ENCODE assay signal across 1 cellular context in genomic region chr1:25517476-25518394, GRCh38.
A peak's percentile ranks its signal among the peaks of the same experiment; 100 is the strongest.
TF ChIP-seq lines count a peak whose summit lies in the region.

No MANE protein-coding gene starts in this region.

TF ChIP-seq in K562, 482 proteins besides CTCF, POLR2A, EP300 and RAD21 (continued from another document and continues in another):
- TF ChIP-seq, protein P1, sequence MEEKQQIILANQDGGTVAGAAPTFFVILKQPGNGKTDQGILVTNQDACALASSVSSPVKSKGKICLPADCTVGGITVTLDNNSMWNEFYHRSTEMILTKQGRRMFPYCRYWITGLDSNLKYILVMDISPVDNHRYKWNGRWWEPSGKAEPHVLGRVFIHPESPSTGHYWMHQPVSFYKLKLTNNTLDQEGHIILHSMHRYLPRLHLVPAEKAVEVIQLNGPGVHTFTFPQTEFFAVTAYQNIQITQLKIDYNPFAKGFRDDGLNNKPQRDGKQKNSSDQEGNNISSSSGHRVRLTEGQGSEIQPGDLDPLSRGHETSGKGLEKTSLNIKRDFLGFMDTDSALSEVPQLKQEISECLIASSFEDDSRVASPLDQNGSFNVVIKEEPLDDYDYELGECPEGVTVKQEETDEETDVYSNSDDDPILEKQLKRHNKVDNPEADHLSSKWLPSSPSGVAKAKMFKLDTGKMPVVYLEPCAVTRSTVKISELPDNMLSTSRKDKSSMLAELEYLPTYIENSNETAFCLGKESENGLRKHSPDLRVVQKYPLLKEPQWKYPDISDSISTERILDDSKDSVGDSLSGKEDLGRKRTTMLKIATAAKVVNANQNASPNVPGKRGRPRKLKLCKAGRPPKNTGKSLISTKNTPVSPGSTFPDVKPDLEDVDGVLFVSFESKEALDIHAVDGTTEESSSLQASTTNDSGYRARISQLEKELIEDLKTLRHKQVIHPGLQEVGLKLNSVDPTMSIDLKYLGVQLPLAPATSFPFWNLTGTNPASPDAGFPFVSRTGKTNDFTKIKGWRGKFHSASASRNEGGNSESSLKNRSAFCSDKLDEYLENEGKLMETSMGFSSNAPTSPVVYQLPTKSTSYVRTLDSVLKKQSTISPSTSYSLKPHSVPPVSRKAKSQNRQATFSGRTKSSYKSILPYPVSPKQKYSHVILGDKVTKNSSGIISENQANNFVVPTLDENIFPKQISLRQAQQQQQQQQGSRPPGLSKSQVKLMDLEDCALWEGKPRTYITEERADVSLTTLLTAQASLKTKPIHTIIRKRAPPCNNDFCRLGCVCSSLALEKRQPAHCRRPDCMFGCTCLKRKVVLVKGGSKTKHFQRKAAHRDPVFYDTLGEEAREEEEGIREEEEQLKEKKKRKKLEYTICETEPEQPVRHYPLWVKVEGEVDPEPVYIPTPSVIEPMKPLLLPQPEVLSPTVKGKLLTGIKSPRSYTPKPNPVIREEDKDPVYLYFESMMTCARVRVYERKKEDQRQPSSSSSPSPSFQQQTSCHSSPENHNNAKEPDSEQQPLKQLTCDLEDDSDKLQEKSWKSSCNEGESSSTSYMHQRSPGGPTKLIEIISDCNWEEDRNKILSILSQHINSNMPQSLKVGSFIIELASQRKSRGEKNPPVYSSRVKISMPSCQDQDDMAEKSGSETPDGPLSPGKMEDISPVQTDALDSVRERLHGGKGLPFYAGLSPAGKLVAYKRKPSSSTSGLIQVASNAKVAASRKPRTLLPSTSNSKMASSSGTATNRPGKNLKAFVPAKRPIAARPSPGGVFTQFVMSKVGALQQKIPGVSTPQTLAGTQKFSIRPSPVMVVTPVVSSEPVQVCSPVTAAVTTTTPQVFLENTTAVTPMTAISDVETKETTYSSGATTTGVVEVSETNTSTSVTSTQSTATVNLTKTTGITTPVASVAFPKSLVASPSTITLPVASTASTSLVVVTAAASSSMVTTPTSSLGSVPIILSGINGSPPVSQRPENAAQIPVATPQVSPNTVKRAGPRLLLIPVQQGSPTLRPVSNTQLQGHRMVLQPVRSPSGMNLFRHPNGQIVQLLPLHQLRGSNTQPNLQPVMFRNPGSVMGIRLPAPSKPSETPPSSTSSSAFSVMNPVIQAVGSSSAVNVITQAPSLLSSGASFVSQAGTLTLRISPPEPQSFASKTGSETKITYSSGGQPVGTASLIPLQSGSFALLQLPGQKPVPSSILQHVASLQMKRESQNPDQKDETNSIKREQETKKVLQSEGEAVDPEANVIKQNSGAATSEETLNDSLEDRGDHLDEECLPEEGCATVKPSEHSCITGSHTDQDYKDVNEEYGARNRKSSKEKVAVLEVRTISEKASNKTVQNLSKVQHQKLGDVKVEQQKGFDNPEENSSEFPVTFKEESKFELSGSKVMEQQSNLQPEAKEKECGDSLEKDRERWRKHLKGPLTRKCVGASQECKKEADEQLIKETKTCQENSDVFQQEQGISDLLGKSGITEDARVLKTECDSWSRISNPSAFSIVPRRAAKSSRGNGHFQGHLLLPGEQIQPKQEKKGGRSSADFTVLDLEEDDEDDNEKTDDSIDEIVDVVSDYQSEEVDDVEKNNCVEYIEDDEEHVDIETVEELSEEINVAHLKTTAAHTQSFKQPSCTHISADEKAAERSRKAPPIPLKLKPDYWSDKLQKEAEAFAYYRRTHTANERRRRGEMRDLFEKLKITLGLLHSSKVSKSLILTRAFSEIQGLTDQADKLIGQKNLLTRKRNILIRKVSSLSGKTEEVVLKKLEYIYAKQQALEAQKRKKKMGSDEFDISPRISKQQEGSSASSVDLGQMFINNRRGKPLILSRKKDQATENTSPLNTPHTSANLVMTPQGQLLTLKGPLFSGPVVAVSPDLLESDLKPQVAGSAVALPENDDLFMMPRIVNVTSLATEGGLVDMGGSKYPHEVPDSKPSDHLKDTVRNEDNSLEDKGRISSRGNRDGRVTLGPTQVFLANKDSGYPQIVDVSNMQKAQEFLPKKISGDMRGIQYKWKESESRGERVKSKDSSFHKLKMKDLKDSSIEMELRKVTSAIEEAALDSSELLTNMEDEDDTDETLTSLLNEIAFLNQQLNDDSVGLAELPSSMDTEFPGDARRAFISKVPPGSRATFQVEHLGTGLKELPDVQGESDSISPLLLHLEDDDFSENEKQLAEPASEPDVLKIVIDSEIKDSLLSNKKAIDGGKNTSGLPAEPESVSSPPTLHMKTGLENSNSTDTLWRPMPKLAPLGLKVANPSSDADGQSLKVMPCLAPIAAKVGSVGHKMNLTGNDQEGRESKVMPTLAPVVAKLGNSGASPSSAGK (IDR thresholded peaks at IDR 0.05) = 0 out of 2 replicates have a peak, but pooled peaks have one; percentile 13
- TF ChIP-seq SIRT6 (IDR thresholded peaks at IDR 0.05; ENCODE audit: low read depth, low read length) = no peak
- TF ChIP-seq SMAD1 (IDR thresholded peaks at IDR 0.05; ENCODE audit: low read depth, low read length, partially characterized antibody) = no peak
- no peak for TF ChIP-seq CAMTA2 (CRISPR knock-in tag; conservative IDR thresholded peaks at IDR 0.05)
- TF ChIP-seq ETV6 (IDR thresholded peaks at IDR 0.05; ENCODE audit: borderline replicate concordance in 1 of 2, low read depth in 2 of 2, low read length in 1 of 2) = no peak
- no peak for TF ChIP-seq ETV6 (CRISPR knock-in tag; IDR thresholded peaks at IDR 0.05; ENCODE audit: borderline replicate concordance)
- TF ChIP-seq SRF (CRISPR knock-in tag; IDR thresholded peaks at IDR 0.05) = no peak
- TF ChIP-seq, protein P2, sequence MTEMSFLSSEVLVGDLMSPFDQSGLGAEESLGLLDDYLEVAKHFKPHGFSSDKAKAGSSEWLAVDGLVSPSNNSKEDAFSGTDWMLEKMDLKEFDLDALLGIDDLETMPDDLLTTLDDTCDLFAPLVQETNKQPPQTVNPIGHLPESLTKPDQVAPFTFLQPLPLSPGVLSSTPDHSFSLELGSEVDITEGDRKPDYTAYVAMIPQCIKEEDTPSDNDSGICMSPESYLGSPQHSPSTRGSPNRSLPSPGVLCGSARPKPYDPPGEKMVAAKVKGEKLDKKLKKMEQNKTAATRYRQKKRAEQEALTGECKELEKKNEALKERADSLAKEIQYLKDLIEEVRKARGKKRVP (CRISPR knock-in tag; IDR thresholded peaks at IDR 0.05) = no peak
- TF ChIP-seq RUNX1 (IDR thresholded peaks at IDR 0.05; ENCODE audit: low read depth) = no peak
- TF ChIP-seq ZNF184 (CRISPR knock-in tag; IDR thresholded peaks at IDR 0.05) = no peak
- no peak for TF ChIP-seq HNRNPH1 (optimal IDR thresholded peaks at IDR 0.05; ENCODE audit: low read depth, low read length)
- no peak for TF ChIP-seq ZNF41 (CRISPR knock-in tag; conservative IDR thresholded peaks at IDR 0.05)
- no peak for TF ChIP-seq POLR2H (tag; IDR thresholded peaks at IDR 0.05; ENCODE audit: low read depth)
- TF ChIP-seq RBFOX2 (IDR thresholded peaks at IDR 0.05; ENCODE audit: low read depth, low read length) = no peak
- TF ChIP-seq NR1H2 (CRISPR knock-in tag; IDR thresholded peaks at IDR 0.05) = no peak
- no peak for TF ChIP-seq ZBTB43 (CRISPR knock-in tag; IDR thresholded peaks at IDR 0.05)
- TF ChIP-seq NFRKB (IDR thresholded peaks at IDR 0.05; ENCODE audit: low read depth) = no peak
- TF ChIP-seq, protein P3, sequence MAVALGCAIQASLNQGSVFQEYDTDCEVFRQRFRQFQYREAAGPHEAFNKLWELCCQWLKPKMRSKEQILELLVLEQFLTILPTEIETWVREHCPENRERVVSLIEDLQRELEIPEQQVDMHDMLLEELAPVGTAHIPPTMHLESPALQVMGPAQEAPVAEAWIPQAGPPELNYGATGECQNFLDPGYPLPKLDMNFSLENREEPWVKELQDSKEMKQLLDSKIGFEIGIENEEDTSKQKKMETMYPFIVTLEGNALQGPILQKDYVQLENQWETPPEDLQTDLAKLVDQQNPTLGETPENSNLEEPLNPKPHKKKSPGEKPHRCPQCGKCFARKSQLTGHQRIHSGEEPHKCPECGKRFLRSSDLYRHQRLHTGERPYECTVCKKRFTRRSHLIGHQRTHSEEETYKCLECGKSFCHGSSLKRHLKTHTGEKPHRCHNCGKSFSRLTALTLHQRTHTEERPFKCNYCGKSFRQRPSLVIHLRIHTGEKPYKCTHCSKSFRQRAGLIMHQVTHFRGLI (CRISPR knock-in tag; IDR thresholded peaks at IDR 0.05) = no peak
- TF ChIP-seq ZNF224 (CRISPR knock-in tag; IDR thresholded peaks at IDR 0.05) = no peak
- TF ChIP-seq MYC (IDR thresholded peaks at IDR 0.05; ENCODE audit: low read depth, low read length) = peak; percentile 45; the same call in 1 of the 2 replicates
- TF ChIP-seq MYC (CRISPR knock-in tag; IDR thresholded peaks at IDR 0.05; ENCODE audit: borderline replicate concordance, low read depth) = no peak
- no peak for TF ChIP-seq EHMT2 (IDR thresholded peaks at IDR 0.05)
- TF ChIP-seq ZBED1 (IDR thresholded peaks at IDR 0.05) = no peak
- TF ChIP-seq FOXA3 (CRISPR knock-in tag; conservative IDR thresholded peaks at IDR 0.05 in 1 of 2, IDR thresholded peaks at IDR 0.05 in 1 of 2) = no peak
- TF ChIP-seq ZNF583 (CRISPR knock-in tag; IDR thresholded peaks at IDR 0.05) = no peak
- TF ChIP-seq, protein P4, sequence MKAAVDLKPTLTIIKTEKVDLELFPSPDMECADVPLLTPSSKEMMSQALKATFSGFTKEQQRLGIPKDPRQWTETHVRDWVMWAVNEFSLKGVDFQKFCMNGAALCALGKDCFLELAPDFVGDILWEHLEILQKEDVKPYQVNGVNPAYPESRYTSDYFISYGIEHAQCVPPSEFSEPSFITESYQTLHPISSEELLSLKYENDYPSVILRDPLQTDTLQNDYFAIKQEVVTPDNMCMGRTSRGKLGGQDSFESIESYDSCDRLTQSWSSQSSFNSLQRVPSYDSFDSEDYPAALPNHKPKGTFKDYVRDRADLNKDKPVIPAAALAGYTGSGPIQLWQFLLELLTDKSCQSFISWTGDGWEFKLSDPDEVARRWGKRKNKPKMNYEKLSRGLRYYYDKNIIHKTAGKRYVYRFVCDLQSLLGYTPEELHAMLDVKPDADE (conservative IDR thresholded peaks at IDR 0.05; ENCODE audit: control insufficient read depth, low read depth, low read length) = no peak
- TF ChIP-seq, protein P5, sequence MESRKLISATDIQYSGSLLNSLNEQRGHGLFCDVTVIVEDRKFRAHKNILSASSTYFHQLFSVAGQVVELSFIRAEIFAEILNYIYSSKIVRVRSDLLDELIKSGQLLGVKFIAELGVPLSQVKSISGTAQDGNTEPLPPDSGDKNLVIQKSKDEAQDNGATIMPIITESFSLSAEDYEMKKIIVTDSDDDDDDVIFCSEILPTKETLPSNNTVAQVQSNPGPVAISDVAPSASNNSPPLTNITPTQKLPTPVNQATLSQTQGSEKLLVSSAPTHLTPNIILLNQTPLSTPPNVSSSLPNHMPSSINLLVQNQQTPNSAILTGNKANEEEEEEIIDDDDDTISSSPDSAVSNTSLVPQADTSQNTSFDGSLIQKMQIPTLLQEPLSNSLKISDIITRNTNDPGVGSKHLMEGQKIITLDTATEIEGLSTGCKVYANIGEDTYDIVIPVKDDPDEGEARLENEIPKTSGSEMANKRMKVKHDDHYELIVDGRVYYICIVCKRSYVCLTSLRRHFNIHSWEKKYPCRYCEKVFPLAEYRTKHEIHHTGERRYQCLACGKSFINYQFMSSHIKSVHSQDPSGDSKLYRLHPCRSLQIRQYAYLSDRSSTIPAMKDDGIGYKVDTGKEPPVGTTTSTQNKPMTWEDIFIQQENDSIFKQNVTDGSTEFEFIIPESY (CRISPR knock-in tag; IDR thresholded peaks at IDR 0.05) = peak; percentile 99
- TF ChIP-seq CEBPG (CRISPR knock-in tag; IDR thresholded peaks at IDR 0.05) = no peak
- no peak for TF ChIP-seq CEBPG (tag; conservative IDR thresholded peaks at IDR 0.05 in 1 of 2, IDR thresholded peaks at IDR 0.05 in 1 of 2)
- TF ChIP-seq SMARCC2 (IDR thresholded peaks at IDR 0.05; ENCODE audit: low read depth) = no peak
- TF ChIP-seq WHSC1 (IDR thresholded peaks at IDR 0.05; ENCODE audit: low read length) = no peak
- TF ChIP-seq, protein P6, sequence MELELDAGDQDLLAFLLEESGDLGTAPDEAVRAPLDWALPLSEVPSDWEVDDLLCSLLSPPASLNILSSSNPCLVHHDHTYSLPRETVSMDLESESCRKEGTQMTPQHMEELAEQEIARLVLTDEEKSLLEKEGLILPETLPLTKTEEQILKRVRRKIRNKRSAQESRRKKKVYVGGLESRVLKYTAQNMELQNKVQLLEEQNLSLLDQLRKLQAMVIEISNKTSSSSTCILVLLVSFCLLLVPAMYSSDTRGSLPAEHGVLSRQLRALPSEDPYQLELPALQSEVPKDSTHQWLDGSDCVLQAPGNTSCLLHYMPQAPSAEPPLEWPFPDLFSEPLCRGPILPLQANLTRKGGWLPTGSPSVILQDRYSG (tag; conservative IDR thresholded peaks at IDR 0.05; ENCODE audit: low read depth) = no peak
- no peak for TF ChIP-seq FOXA1 (IDR thresholded peaks at IDR 0.05; ENCODE audit: borderline replicate concordance)
- no peak for TF ChIP-seq HMGN3 (IDR thresholded peaks at IDR 0.05; ENCODE audit: borderline replicate concordance, extremely low read depth, insufficient read length, low read depth, low read length)
- TF ChIP-seq CBX3 (IDR thresholded peaks at IDR 0.05; ENCODE audit: borderline replicate concordance in 1 of 2, low read length in 2 of 2) = no peak
- TF ChIP-seq ZNF146 (CRISPR knock-in tag; IDR thresholded peaks at IDR 0.05; ENCODE audit: unreplicated experiment) = no peak
- no peak for TF ChIP-seq NELFE (IDR thresholded peaks at IDR 0.05; ENCODE audit: insufficient read depth, insufficient read length)
- TF ChIP-seq, protein P7, sequence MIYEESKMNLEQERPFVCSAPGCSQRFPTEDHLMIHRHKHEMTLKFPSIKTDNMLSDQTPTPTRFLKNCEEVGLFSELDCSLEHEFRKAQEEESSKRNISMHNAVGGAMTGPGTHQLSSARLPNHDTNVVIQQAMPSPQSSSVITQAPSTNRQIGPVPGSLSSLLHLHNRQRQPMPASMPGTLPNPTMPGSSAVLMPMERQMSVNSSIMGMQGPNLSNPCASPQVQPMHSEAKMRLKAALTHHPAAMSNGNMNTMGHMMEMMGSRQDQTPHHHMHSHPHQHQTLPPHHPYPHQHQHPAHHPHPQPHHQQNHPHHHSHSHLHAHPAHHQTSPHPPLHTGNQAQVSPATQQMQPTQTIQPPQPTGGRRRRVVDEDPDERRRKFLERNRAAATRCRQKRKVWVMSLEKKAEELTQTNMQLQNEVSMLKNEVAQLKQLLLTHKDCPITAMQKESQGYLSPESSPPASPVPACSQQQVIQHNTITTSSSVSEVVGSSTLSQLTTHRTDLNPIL (CRISPR knock-in tag; IDR thresholded peaks at IDR 0.05) = no peak
- TF ChIP-seq, protein P8, sequence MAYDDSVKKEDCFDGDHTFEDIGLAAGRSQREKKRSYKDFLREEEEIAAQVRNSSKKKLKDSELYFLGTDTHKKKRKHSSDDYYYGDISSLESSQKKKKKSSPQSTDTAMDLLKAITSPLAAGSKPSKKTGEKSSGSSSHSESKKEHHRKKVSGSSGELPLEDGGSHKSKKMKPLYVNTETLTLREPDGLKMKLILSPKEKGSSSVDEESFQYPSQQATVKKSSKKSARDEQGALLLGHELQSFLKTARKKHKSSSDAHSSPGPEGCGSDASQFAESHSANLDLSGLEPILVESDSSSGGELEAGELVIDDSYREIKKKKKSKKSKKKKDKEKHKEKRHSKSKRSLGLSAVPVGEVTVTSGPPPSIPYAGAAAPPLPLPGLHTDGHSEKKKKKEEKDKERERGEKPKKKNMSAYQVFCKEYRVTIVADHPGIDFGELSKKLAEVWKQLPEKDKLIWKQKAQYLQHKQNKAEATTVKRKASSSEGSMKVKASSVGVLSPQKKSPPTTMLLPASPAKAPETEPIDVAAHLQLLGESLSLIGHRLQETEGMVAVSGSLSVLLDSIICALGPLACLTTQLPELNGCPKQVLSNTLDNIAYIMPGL (CRISPR knock-in tag; IDR thresholded peaks at IDR 0.05) = no peak
